11 cellular contexts compared by ENCODE assay signal in genomic region chr2:216044883-216045499, GRCh38. TPM values are rescaled to one million over a fixed set of nuclear protein-coding genes. Genes with fewer than 3 reads are reported as not detected.
DNase-seq lines count a peak whose midpoint lies in the region; ATAC-seq and TF ChIP-seq lines count a peak whose summit lies in the region.
"Had no signal": no experiment of that assay in that cellular context is flagged by ENCODE, and none has a peak within 500 bp of the region (broad histone marks: within the 10 kb centered on the region; RNA-seq: fewer than 3 reads in every experiment).

No MANE protein-coding gene starts in this region.

- H3K4me3 Mint-ChIP-seq in activated T-helper 17 cell treated with anti-CD3 and anti-CD28 coated beads, Interleukin-2, amount 50 U/mL, for 72 hours: peak overlapping the region; percentile 33

- no peaks in the 10 kb centered on the region for H3K27me3 Mint-ChIP-seq in activated T-helper 17 cell treated with anti-CD3 and anti-CD28 coated beads, Interleukin-2, amount 50 U/mL, for 72 hours

- H3K36me3 Mint-ChIP-seq in activated T-helper 17 cell treated with anti-CD3 and anti-CD28 coated beads, Interleukin-2, amount 50 U/mL, for 72 hours (ENCODE audit: low read depth): peaks cover 58% of the 10 kb centered on the region

- H3K27ac ChIP-seq in colonic mucosa: no peak overlapping the region
- H3K27ac ChIP-seq: left ventricle myocardium inferior had no signal

- intact Hi-C loops in colonic mucosa (cut with DNase I): no loop called here

- H3K4me1 Mint-ChIP-seq in activated T-helper 17 cell treated with anti-CD3 and anti-CD28 coated beads, Interleukin-2, amount 50 U/mL, for 72 hours: peaks cover 5% of the 10 kb centered on the region

- H3K27me3 ChIP-seq in colonic mucosa: no peaks in the 10 kb centered on the region

- no peak for DNase-seq in COLO668 (lab: John Stamatoyannopoulos, UW; ENCODE audit: unreplicated experiment)
- DNase-seq in colonic mucosa: no peak
- DNase-seq in superior temporal gyrus (ENCODE audit: extremely low spot score): no peak
- DNase-seq: COR-L47; left ventricle myocardium inferior; NCI-H187 treated with DMSO at 0.1 percent for 48 hours; stimulated activated CD4-positive, alpha-beta T cell treated with anti-CD3 and anti-CD28 coated beads, Interleukin-1b, Interleukin-23, amount 100 ng/mL, for 48 hours had no signal

- ATAC-seq in GM18867 (IDR thresholded peaks at IDR 0.05; ENCODE audit: unreplicated experiment): peak; percentile 97
- peak; percentile 89 for ATAC-seq in GM21423 (IDR thresholded peaks at IDR 0.05; ENCODE audit: unreplicated experiment)
- peak; percentile 90 for ATAC-seq in HG03060 (IDR thresholded peaks at IDR 0.05; ENCODE audit: low read depth, unreplicated experiment)
- ATAC-seq in activated T-helper 17 cell treated with anti-CD3 and anti-CD28 coated beads, Interleukin-2, amount 50 U/mL, for 72 hours (replicated peaks): peak; percentile 99

- no peak overlapping the region for H3K9ac ChIP-seq in colonic mucosa (ENCODE audit: low read depth in 2 of 2, low read length in 2 of 2)

- H3K4me3 ChIP-seq in colonic mucosa: no peak overlapping the region
- H3K4me3 ChIP-seq: left ventricle myocardium inferior had no signal

- H3K36me3 ChIP-seq in colonic mucosa: no peaks in the 10 kb centered on the region

- no peaks in the 10 kb centered on the region for H3K9me3 ChIP-seq in colonic mucosa
- H3K9me3 ChIP-seq: left ventricle myocardium inferior had no signal

- no peak for TF ChIP-seq CTCF in colonic mucosa (IDR thresholded peaks at IDR 0.05)

- no peaks in the 10 kb centered on the region for H3K9me3 Mint-ChIP-seq in activated T-helper 17 cell treated with anti-CD3 and anti-CD28 coated beads, Interleukin-2, amount 50 U/mL, for 72 hours

- H3K27ac Mint-ChIP-seq in activated T-helper 17 cell treated with anti-CD3 and anti-CD28 coated beads, Interleukin-2, amount 50 U/mL, for 72 hours: peak overlapping the region; percentile 68

- H3K4me1 ChIP-seq in colonic mucosa: no peaks in the 10 kb centered on the region
- H3K4me1 ChIP-seq: left ventricle myocardium inferior had no signal

RNA-seq across cellular contexts. Expression of gene MREG, which starts 31.6 kb away (rescaled TPM):
- 10 to 100 TPM in 1 of 2 donors, 1 to 10 TPM in 1; 7.5 to 22.0 TPM for total RNA-seq in activated T-helper 17 cell treated with anti-CD3 and anti-CD28 coated beads, Interleukin-2, amount 50 U/mL, for 72 hours
- 1 to 10 TPM; 8.5 to 9.4 TPM for total RNA-seq in colonic mucosa

RNA-seq across cellular contexts. Expression of gene PECR, which starts 36.6 kb away (rescaled TPM):
- total RNA-seq in activated T-helper 17 cell treated with anti-CD3 and anti-CD28 coated beads, Interleukin-2, amount 50 U/mL, for 72 hours: 10 to 100 TPM; 27.7 to 27.8 TPM
- 10 to 100 TPM; 15.9 to 22.5 TPM for total RNA-seq in colonic mucosa

RNA-seq across cellular contexts. Expression of gene TMEM169, which starts 36.7 kb away (rescaled TPM):
- total RNA-seq in activated T-helper 17 cell treated with anti-CD3 and anti-CD28 coated beads, Interleukin-2, amount 50 U/mL, for 72 hours: 1 to 10 TPM; 1.4 to 1.5 TPM
- under 1 TPM; 0.15 to 0.21 TPM for total RNA-seq in colonic mucosa
